Comparison of ENCODE assay signal across 8 cellular contexts in genomic region chr3:119257654-119258410, GRCh38. TPM values are rescaled to one million over a fixed set of nuclear protein-coding genes. Genes with fewer than 3 reads are reported as not detected.
DNase-seq lines count a peak whose midpoint lies in the region; ATAC-seq, FAIRE-seq and TF ChIP-seq lines count a peak whose summit lies in the region.

No MANE protein-coding gene starts in this region.

- no peaks in the 10 kb centered on the region for H3K36me3 Mint-ChIP-seq in activated CD4-positive, alpha-beta memory T cell treated with anti-CD3 and anti-CD28 coated beads for 36 hours

- H3K36me3 ChIP-seq in adipocyte (ENCODE audit: control insufficient read depth, insufficient read depth, low read length, severe bottlenecking) (no peaks in the 10 kb centered on the region), mucosa of stomach (ENCODE audit: control insufficient read depth, insufficient read depth, low read length) (no peaks in the 10 kb centered on the region), kidney (ENCODE audit: control insufficient read depth in 1 of 2, insufficient read depth in 2 of 2, low read length in 2 of 2) (no peaks in the 10 kb centered on the region), brain microvascular endothelial cell (replicated peaks) (no peaks in the 10 kb centered on the region)

- FAIRE-seq in kidney (lab: Jason Lieb, UNC): no peak

- DNase-seq in adipocyte (ENCODE audit: low read depth) (peak; percentile 68), kidney (no peak), brain microvascular endothelial cell (no peak)
- DNase-seq in activated CD4-positive, alpha-beta memory T cell treated with anti-CD3 and anti-CD28 coated beads for 36 hours: no peak
- no peak for DNase-seq in activated CD8-positive, alpha-beta memory T cell treated with anti-CD3 and anti-CD28 coated beads, Interleukin-2, amount 50 U/mL, for 4 hours

- H3K9me3 Mint-ChIP-seq in activated CD4-positive, alpha-beta memory T cell treated with anti-CD3 and anti-CD28 coated beads for 36 hours: no peaks in the 10 kb centered on the region

- CTCF ChIA-PET in activated CD4-positive, alpha-beta memory T cell treated with anti-CD3 and anti-CD28 coated beads for 36 hours (lab: Charles Lee): interaction anchor here (2.9 kb wide), 1 partner anchor 16 kb away, joined by 13 read pairs; no protein-coding TSS in a partner anchor

- in situ Hi-C loops in brain microvascular endothelial cell (cut with HindIII; ENCODE audit: low pct_ligation_motif_present, low sequenced_read_pairs): no loop called here

- no peaks in the 10 kb centered on the region for H3K27me3 Mint-ChIP-seq in activated CD4-positive, alpha-beta memory T cell treated with anti-CD3 and anti-CD28 coated beads for 36 hours

- peaks cover 3% of the 10 kb centered on the region for H3K4me1 ChIP-seq in adipocyte (ENCODE audit: control insufficient read depth, insufficient read depth, low read length)
- H3K4me1 ChIP-seq in mucosa of stomach (ENCODE audit: control insufficient read depth, insufficient read depth, low read length): peaks cover 21% of the 10 kb centered on the region
- H3K4me1 ChIP-seq in kidney (ENCODE audit: control insufficient read depth in 1 of 2, insufficient read depth in 1 of 2, low read depth in 1 of 2, low read length in 2 of 2): peaks cover 0 to 3% of the 10 kb centered on the region in 2 donors

- intact Hi-C loops in kidney (cut with DNase I): no loop called here
- intact Hi-C loops in activated CD4-positive, alpha-beta memory T cell treated with anti-CD3 and anti-CD28 coated beads for 36 hours (cut with micrococcal nuclease): no loop called here

- no peak for TF ChIP-seq CTCF in kidney (IDR thresholded peaks at IDR 0.05; ENCODE audit: borderline replicate concordance, extremely low read depth, insufficient read depth)
- TF ChIP-seq CTCF in brain microvascular endothelial cell (IDR thresholded peaks at IDR 0.05; ENCODE audit: low read depth, low read length, missing control alignments): no peak

- H3K4me3 ChIP-seq in adipocyte (ENCODE audit: low read length) (no peak overlapping the region), mucosa of stomach (ENCODE audit: low read length) (no peak overlapping the region), kidney (ENCODE audit: low read length in 2 of 2) (no peak overlapping the region), brain microvascular endothelial cell (ENCODE audit: low read depth, low read length) (no peak overlapping the region)

- H3K9me3 ChIP-seq in adipocyte (ENCODE audit: control insufficient read depth, low read length) (no peaks in the 10 kb centered on the region), mucosa of stomach (ENCODE audit: control insufficient read depth, low read length) (no peaks in the 10 kb centered on the region), kidney (ENCODE audit: control insufficient read depth in 1 of 2, low read length in 2 of 2) (no peaks in the 10 kb centered on the region)

- no peak overlapping the region for H3K4me3 Mint-ChIP-seq in activated CD4-positive, alpha-beta memory T cell treated with anti-CD3 and anti-CD28 coated beads for 36 hours

- no peaks in the 10 kb centered on the region for H3K4me1 Mint-ChIP-seq in activated CD4-positive, alpha-beta memory T cell treated with anti-CD3 and anti-CD28 coated beads for 36 hours (ENCODE audit: low read depth)

- H3K27ac ChIP-seq in kidney (ENCODE audit: low read depth in 2 of 2, low read length in 2 of 2) (no peak overlapping the region), brain microvascular endothelial cell (no peak overlapping the region)

- H3K9ac ChIP-seq in adipocyte (ENCODE audit: low read length): no peak overlapping the region
- H3K9ac ChIP-seq in mucosa of stomach (ENCODE audit: low read length): peak overlapping the region; percentile 34
- no peak overlapping the region for H3K9ac ChIP-seq in kidney (ENCODE audit: low read length in 2 of 2)

- no peak overlapping the region for H3K27ac Mint-ChIP-seq in activated CD4-positive, alpha-beta memory T cell treated with anti-CD3 and anti-CD28 coated beads for 36 hours

- ATAC-seq in GM18870 (IDR thresholded peaks at IDR 0.05; ENCODE audit: unreplicated experiment) (peak; percentile 57), HG03045 (IDR thresholded peaks at IDR 0.05; ENCODE audit: unreplicated experiment) (peak; percentile 60)

- POLR2A ChIA-PET in activated CD4-positive, alpha-beta memory T cell treated with anti-CD3 and anti-CD28 coated beads for 36 hours (lab: Charles Lee): no interaction called here

- H3K27me3 ChIP-seq in adipocyte (replicated peaks; ENCODE audit: control insufficient read depth, insufficient read depth, low read length) (no peaks in the 10 kb centered on the region), mucosa of stomach (ENCODE audit: control insufficient read depth, insufficient read depth, low read length) (no peaks in the 10 kb centered on the region), brain microvascular endothelial cell (replicated peaks) (no peaks in the 10 kb centered on the region)

RNA-seq across cellular contexts. Expression of gene B4GALT4, which starts 17.2 kb away (rescaled TPM):
- 23.1 TPM for total RNA-seq in kidney
- 29.9 TPM for polyA plus RNA-seq in kidney (ENCODE audit: insufficient read depth, low read depth, low replicate concordance)
- total RNA-seq in activated CD4-positive, alpha-beta memory T cell treated with anti-CD3 and anti-CD28 coated beads for 36 hours: 10 to 100 TPM; 13.5 to 14.2 TPM

RNA-seq across cellular contexts. Expression of gene ARHGAP31, which starts 36.4 kb away (rescaled TPM):
- 28.7 TPM for total RNA-seq in kidney
- polyA plus RNA-seq in kidney (ENCODE audit: insufficient read depth, low read depth, low replicate concordance): 3.2 TPM
- 10 to 100 TPM; 10.8 to 11.4 TPM for total RNA-seq in activated CD4-positive, alpha-beta memory T cell treated with anti-CD3 and anti-CD28 coated beads for 36 hours
